ENCODE assay signal across 12 cellular contexts in the genomic region with DNA sequence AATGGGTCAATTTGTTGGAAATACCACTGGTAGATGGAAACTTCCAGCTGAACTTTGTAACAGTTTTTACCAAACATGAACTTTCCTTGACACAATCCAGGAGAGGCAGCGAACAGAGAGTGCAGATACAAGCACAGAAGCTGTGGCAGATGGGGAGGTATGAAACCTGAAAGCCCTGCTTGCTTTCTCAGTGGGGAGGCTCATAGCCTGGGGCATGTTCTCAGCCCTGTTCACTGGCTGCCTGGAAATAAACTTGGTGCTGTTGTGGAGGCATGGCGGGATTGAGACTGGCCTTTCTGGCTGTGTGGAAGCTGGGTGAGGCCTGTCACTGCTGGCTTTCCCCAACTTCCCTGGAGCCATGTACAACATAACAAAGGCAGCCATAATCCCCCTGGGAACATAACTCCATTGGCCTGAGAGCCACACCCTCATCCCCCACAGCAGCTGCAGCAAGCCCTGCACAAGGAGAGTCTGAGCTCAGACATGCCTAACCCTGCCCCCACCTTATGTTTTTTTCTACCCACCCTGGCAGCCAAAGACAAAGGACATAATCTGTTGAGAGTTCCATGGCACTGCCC.
"Had no signal": no experiment of that assay in that cellular context is flagged by ENCODE, and none has a peak within 500 bp of the region (broad histone marks: within the 10 kb centered on the region; RNA-seq: fewer than 3 reads in every experiment).

No MANE protein-coding gene starts in this region.

- H3K27me3 ChIP-seq: ascending aorta, heart left ventricle, pancreas had no signal

- H3K4me3 ChIP-seq: ascending aorta, heart left ventricle, pancreas had no signal

- H3K4me1 ChIP-seq: ascending aorta, pancreas had no signal

- H3K36me3 ChIP-seq: ascending aorta, heart left ventricle, pancreas had no signal

- H3K27ac ChIP-seq: ascending aorta, heart left ventricle, pancreas had no signal

- H3K9me3 ChIP-seq: ascending aorta, pancreas had no signal

- DNase-seq: activated CD4-positive, alpha-beta T cell treated with anti-CD3 and anti-CD28 coated beads for 48 hours; activated CD8-positive, alpha-beta memory T cell treated with anti-CD3 and anti-CD28 coated beads, Interleukin-2, amount 50 U/mL, for 48 hours; activated CD8-positive, alpha-beta T cell treated with anti-CD3 and anti-CD28 coated beads, Interleukin-2, amount 10 ng/mL, durations not matched to agents 7 days and 5 days; activated naive CD4-positive, alpha-beta T cell; activated naive CD8-positive, alpha-beta T cell treated with anti-CD3 and anti-CD28 coated beads, Interleukin-2, amount 50 U/mL, for 24 hours; foreskin melanocyte; heart left ventricle; pancreas; stimulated activated CD4-positive, alpha-beta T cell treated with anti-CD3 and anti-CD28 coated beads, Interleukin-4, amount 100 ng/mL, for 1 hour; stimulated activated CD8-positive, alpha-beta memory T cell treated with anti-CD3 and anti-CD28 coated beads, Interleukin-4, amount 100 ng/mL, for 48 hours; T1000 had no signal

- ATAC-seq: activated CD8-positive, alpha-beta T cell treated with anti-CD3 and anti-CD28 coated beads, Interleukin-2, amount 10 ng/mL, durations not matched to agents 7 days and 5 days; activated naive CD8-positive, alpha-beta T cell treated with anti-CD3 and anti-CD28 coated beads, Interleukin-2, amount 50 U/mL, for 24 hours; heart left ventricle; pancreas had no signal
